8 cellular contexts compared by ENCODE assay signal in genomic region chr7:130913721-130914588, GRCh38.
DNase-seq lines count a peak whose midpoint lies in the region; ATAC-seq and TF ChIP-seq lines count a peak whose summit lies in the region.

No MANE protein-coding gene starts in this region.

- H3K4me3 ChIP-seq in suprapubic skin: peak overlapping the region; percentile 54

- WGBS in suprapubic skin: 23% methylated on average over 11 of the region's 11 CpGs

- no peaks in the 10 kb centered on the region for H3K9me3 Mint-ChIP-seq in activated CD4-positive, alpha-beta T cell treated with anti-CD3 and anti-CD28 coated beads, Interleukin-2, amount 10 ng/mL, durations not matched to agents 24 days and 14 days
- H3K9me3 Mint-ChIP-seq in activated CD4-positive, alpha-beta memory T cell treated with anti-CD3 and anti-CD28 coated beads, Interleukin-2, amount 10 ng/mL, durations not matched to agents 7 days and 5 days: no peaks in the 10 kb centered on the region
- H3K9me3 Mint-ChIP-seq in immature natural killer cell: no peaks in the 10 kb centered on the region

- H3K4me1 ChIP-seq in suprapubic skin: peaks cover 90% of the 10 kb centered on the region

- intact Hi-C loops in activated CD4-positive, alpha-beta T cell treated with anti-CD3 and anti-CD28 coated beads, Interleukin-2, amount 10 ng/mL, durations not matched to agents 24 days and 14 days (cut with micrococcal nuclease): loop anchor here (1.0 to 2.0 kb wide), 12 partner anchors 11 to 734 kb away; no protein-coding TSS in a partner anchor

- no peak for ATAC-seq in GM19397 (IDR thresholded peaks at IDR 0.05; ENCODE audit: unreplicated experiment)

- peak overlapping the region; percentile 91 for H3K27ac ChIP-seq in suprapubic skin

- no peak for TF ChIP-seq POLR2A in suprapubic skin (IDR thresholded peaks at IDR 0.05)

- H3K9me3 ChIP-seq in suprapubic skin: no peaks in the 10 kb centered on the region

- peaks cover 80% of the 10 kb centered on the region for H3K36me3 Mint-ChIP-seq in activated CD4-positive, alpha-beta T cell treated with anti-CD3 and anti-CD28 coated beads, Interleukin-2, amount 10 ng/mL, durations not matched to agents 24 days and 14 days (ENCODE audit: low read depth)
- H3K36me3 Mint-ChIP-seq in activated CD4-positive, alpha-beta memory T cell treated with anti-CD3 and anti-CD28 coated beads, Interleukin-2, amount 10 ng/mL, durations not matched to agents 7 days and 5 days (ENCODE audit: low read depth): peaks cover 81% of the 10 kb centered on the region
- no peaks in the 10 kb centered on the region for H3K36me3 Mint-ChIP-seq in immature natural killer cell

- TF ChIP-seq CTCF in suprapubic skin (IDR thresholded peaks at IDR 0.05): no peak

- H3K36me3 ChIP-seq in suprapubic skin: no peaks in the 10 kb centered on the region

- no peak for TF ChIP-seq EP300 in suprapubic skin (IDR thresholded peaks at IDR 0.05)

- H3K4me3 Mint-ChIP-seq in activated CD4-positive, alpha-beta T cell treated with anti-CD3 and anti-CD28 coated beads, Interleukin-2, amount 10 ng/mL, durations not matched to agents 24 days and 14 days: peak overlapping the region; percentile 77
- peak overlapping the region; percentile 84 for H3K4me3 Mint-ChIP-seq in activated CD4-positive, alpha-beta memory T cell treated with anti-CD3 and anti-CD28 coated beads, Interleukin-2, amount 10 ng/mL, durations not matched to agents 7 days and 5 days
- H3K4me3 Mint-ChIP-seq in immature natural killer cell: peak overlapping the region; percentile 92 to 98 (median 95)

- H3K27me3 ChIP-seq in suprapubic skin: no peaks in the 10 kb centered on the region

- H3K27me3 Mint-ChIP-seq in activated CD4-positive, alpha-beta T cell treated with anti-CD3 and anti-CD28 coated beads, Interleukin-2, amount 10 ng/mL, durations not matched to agents 24 days and 14 days: no peaks in the 10 kb centered on the region
- H3K27me3 Mint-ChIP-seq in activated CD4-positive, alpha-beta memory T cell treated with anti-CD3 and anti-CD28 coated beads, Interleukin-2, amount 10 ng/mL, durations not matched to agents 7 days and 5 days: no peaks in the 10 kb centered on the region
- peaks cover 4 to 55% (median 20%) of the 10 kb centered on the region in 3 donors for H3K27me3 Mint-ChIP-seq in immature natural killer cell (ENCODE audit: low read depth in 3 of 3)

- DNase-seq in activated CD4-positive, alpha-beta T cell treated with anti-CD3 and anti-CD28 coated beads, Interleukin-2, amount 10 ng/mL, durations not matched to agents 24 days and 14 days: no peak
- no peak for DNase-seq in activated CD4-positive, alpha-beta T cell treated with anti-CD3 and anti-CD28 coated beads, Interleukin-2, amount 50 U/mL, for 4 hours
- DNase-seq in activated CD4-positive, alpha-beta memory T cell treated with anti-CD3 and anti-CD28 coated beads, Interleukin-2, amount 10 ng/mL, durations not matched to agents 7 days and 5 days: no peak
- DNase-seq in immature natural killer cell: no peak
- no peak for DNase-seq in suprapubic skin (ENCODE audit: low spot score in 2 of 2)
- DNase-seq in OCI-M2 (lab: John Stamatoyannopoulos, UW; ENCODE audit: unreplicated experiment): no peak
- no peak for DNase-seq in NCI-H524 (lab: John Stamatoyannopoulos, UW)

- H3K27ac Mint-ChIP-seq in activated CD4-positive, alpha-beta T cell treated with anti-CD3 and anti-CD28 coated beads, Interleukin-2, amount 10 ng/mL, durations not matched to agents 24 days and 14 days: peak overlapping the region; percentile 91
- peak overlapping the region; percentile 97 for H3K27ac Mint-ChIP-seq in activated CD4-positive, alpha-beta memory T cell treated with anti-CD3 and anti-CD28 coated beads, Interleukin-2, amount 10 ng/mL, durations not matched to agents 7 days and 5 days
- peak overlapping the region; percentile 95 to 98 (median 96) for H3K27ac Mint-ChIP-seq in immature natural killer cell

- POLR2A ChIA-PET in activated CD4-positive, alpha-beta memory T cell treated with anti-CD3 and anti-CD28 coated beads, Interleukin-2, amount 10 ng/mL, durations not matched to agents 7 days and 5 days (lab: Charles Lee): interaction anchor here (0.6 to 4.0 kb wide), 17 partner anchors 10 to 317 kb away, joined by 3 to 22 read pairs (median 5); no protein-coding TSS in a partner anchor

- H3K4me1 Mint-ChIP-seq in activated CD4-positive, alpha-beta T cell treated with anti-CD3 and anti-CD28 coated beads, Interleukin-2, amount 10 ng/mL, durations not matched to agents 24 days and 14 days: peaks cover 85% of the 10 kb centered on the region
- peaks cover 95% of the 10 kb centered on the region for H3K4me1 Mint-ChIP-seq in activated CD4-positive, alpha-beta memory T cell treated with anti-CD3 and anti-CD28 coated beads, Interleukin-2, amount 10 ng/mL, durations not matched to agents 7 days and 5 days
- peaks cover 86 to 98% of the 10 kb centered on the region in 2 donors for H3K4me1 Mint-ChIP-seq in immature natural killer cell

- CTCF ChIA-PET in activated CD4-positive, alpha-beta memory T cell treated with anti-CD3 and anti-CD28 coated beads, Interleukin-2, amount 10 ng/mL, durations not matched to agents 7 days and 5 days (lab: Charles Lee): interaction anchor here (0.5 to 3.0 kb wide), 13 partner anchors 8 to 127 kb away, joined by 3 to 30 read pairs (median 5); no protein-coding TSS in a partner anchor
